9 cellular contexts compared by ENCODE assay signal in genomic region chr3:48656841-48657281, GRCh38. TPM values are rescaled to one million over a fixed set of nuclear protein-coding genes. Genes with fewer than 3 reads are reported as not detected.
DNase-seq lines count a peak whose midpoint lies in the region; ATAC-seq, FAIRE-seq and TF ChIP-seq lines count a peak whose summit lies in the region.
"Had no signal": no experiment of that assay in that cellular context is flagged by ENCODE, and none has a peak within 500 bp of the region (broad histone marks: within the 10 kb centered on the region; RNA-seq: fewer than 3 reads in every experiment).

No MANE protein-coding gene starts in this region.

- intact Hi-C loops in PC-9 (cut with micrococcal nuclease; ENCODE audit: unreplicated experiment), result no loop called here

- H3K9me1 ChIP-seq in keratinocyte (ENCODE audit: control insufficient read depth, extremely low read depth, insufficient read depth, low read length), result no peaks in the 10 kb centered on the region

- peaks cover 10% of the 10 kb centered on the region; the same call in 1 of the 2 replicates for H3K27me3 ChIP-seq in HUES6 (ENCODE audit: control insufficient read depth, insufficient read depth, low read length)
- peaks cover 15% of the 10 kb centered on the region for H3K27me3 ChIP-seq in keratinocyte (ENCODE audit: control insufficient read depth, extremely low read depth, insufficient read depth, low read length)
- no peaks in the 10 kb centered on the region for H3K27me3 ChIP-seq in PC-9 (ENCODE audit: insufficient read depth, low read depth)

- H3K9ac ChIP-seq in HUES6 (ENCODE audit: low read length), result no peak overlapping the region
- no peak overlapping the region for H3K9ac ChIP-seq in keratinocyte (ENCODE audit: control insufficient read depth, extremely low read depth, insufficient read depth, low read length)

- DNase-seq in activated CD8-positive, alpha-beta memory T cell treated with anti-CD3 and anti-CD28 coated beads, Interleukin-2, amount 50 U/mL, for 48 hours, result peak; percentile 65
- DNase-seq in keratinocyte (ENCODE audit: low read depth, low spot score), result no peak
- DNase-seq in stimulated activated naive CD4-positive, alpha-beta T cell (lab: John Stamatoyannopoulos, UW), result peak in 4 of 6 experiments; percentile 15 to 42 (median 24)
- no peak for DNase-seq in HUDEP-2 (lab: John Stamatoyannopoulos, UW; ENCODE audit: unreplicated experiment in 76 of 76)
- no peak for DNase-seq in PC-9
- DNase-seq in GDM1 (lab: John Stamatoyannopoulos, UW), result no peak
- DNase-seq: NCI-H2171 treated with DMSO at 0.1 percent for 48 hours had no signal

- dilution Hi-C loops in keratinocyte (cut with MboI; ENCODE audit: extremely low pct_ligation_motif_present, low sequenced_read_pairs), result no loop called here

- peaks cover 50% of the 10 kb centered on the region for H3K36me3 ChIP-seq in HUES6 (ENCODE audit: control insufficient read depth, insufficient read depth, low read length)
- no peaks in the 10 kb centered on the region for H3K36me3 ChIP-seq in keratinocyte (ENCODE audit: control insufficient read depth in 2 of 2, extremely low read depth in 1 of 2, insufficient read depth in 2 of 2, low read length in 2 of 2)
- no peaks in the 10 kb centered on the region for H3K36me3 ChIP-seq in PC-9 (ENCODE audit: low read depth)

- H2AFZ ChIP-seq in keratinocyte (ENCODE audit: control insufficient read depth, low read length) (peak overlapping the region; percentile 48), PC-9 (no peak overlapping the region)

- H3K9me2 ChIP-seq in PC-9 (ENCODE audit: insufficient read depth), result no peaks in the 10 kb centered on the region

- no peaks in the 10 kb centered on the region for H3F3A ChIP-seq in PC-9 (ENCODE audit: insufficient read depth, low read depth)

- peak overlapping the region; percentile 67 for H3K4me2 ChIP-seq in keratinocyte (ENCODE audit: control insufficient read depth, extremely low read depth, insufficient read depth, low read depth, low read length)
- H3K4me2 ChIP-seq in PC-9, result no peak overlapping the region

- CTCF ChIA-PET in PC-9 (lab: Charles Lee), result no interaction called here

- no peaks in the 10 kb centered on the region for H4K20me1 ChIP-seq in keratinocyte (ENCODE audit: control insufficient read depth, extremely low read depth, insufficient read depth, low read length)
- no peaks in the 10 kb centered on the region for H4K20me1 ChIP-seq in PC-9 (ENCODE audit: insufficient read depth)

- H3K9me3 ChIP-seq in HUES6 (ENCODE audit: control insufficient read depth, insufficient read depth, low read depth, low read length) (no peaks in the 10 kb centered on the region), keratinocyte (ENCODE audit: control insufficient read depth, low read depth, low read length) (no peaks in the 10 kb centered on the region), PC-9 (ENCODE audit: insufficient read depth, low read depth) (no peaks in the 10 kb centered on the region; the same call in 1 of the 2 replicates)

- TF ChIP-seq CTCF in keratinocyte (optimal IDR thresholded peaks at IDR 0.05 in 1 of 3, IDR thresholded peaks at IDR 0.05 in 1 of 3, conservative IDR thresholded peaks at IDR 0.05 in 1 of 3; ENCODE audit: extremely low read depth in 1 of 3, insufficient read depth in 2 of 3, low read length in 3 of 3), result no peak
- TF ChIP-seq CTCF in PC-9 (conservative IDR thresholded peaks at IDR 0.05), result no peak

- H3K79me2 ChIP-seq in keratinocyte (ENCODE audit: control insufficient read depth, insufficient read depth, low read length) (no peaks in the 10 kb centered on the region), PC-9 (ENCODE audit: low read depth) (no peaks in the 10 kb centered on the region)

- H3K4me3 ChIP-seq in HUES6 (ENCODE audit: low read depth, low read length), result peak overlapping the region; percentile 62
- H3K4me3 ChIP-seq in keratinocyte (ENCODE audit: control insufficient read depth in 2 of 3, extremely low read depth in 1 of 3, insufficient read depth in 2 of 3, low read depth in 1 of 3, low read length in 3 of 3), result peak overlapping the region in 2 of 3 experiments; percentile 32 to 60
- H3K4me3 ChIP-seq in PC-9, result no peak overlapping the region

- no peak for FAIRE-seq in keratinocyte (lab: Jason Lieb, UNC)

- BruUV-seq in PC-9 (replicated peaks; lab: Mats Ljungman, UMichigan), result no TSS peak

- ATAC-seq in HG02870 (IDR thresholded peaks at IDR 0.05; ENCODE audit: unreplicated experiment), result no peak

- H3K27ac ChIP-seq in HUES6 (ENCODE audit: low read depth, low read length), result no peak overlapping the region
- no peak overlapping the region for H3K27ac ChIP-seq in keratinocyte (ENCODE audit: control insufficient read depth, insufficient read depth, low read length)
- no peak overlapping the region for H3K27ac ChIP-seq in PC-9

- POLR2A ChIA-PET in PC-9 (lab: Charles Lee; ENCODE audit: unreplicated experiment), result no interaction called here

- H3K4me1 ChIP-seq in HUES6 (ENCODE audit: control insufficient read depth, insufficient read depth, low read length), result peaks cover 11% of the 10 kb centered on the region
- peaks cover 4% of the 10 kb centered on the region for H3K4me1 ChIP-seq in keratinocyte (ENCODE audit: control insufficient read depth, extremely low read depth, insufficient read depth, low read length)
- no peaks in the 10 kb centered on the region for H3K4me1 ChIP-seq in PC-9 (replicated peaks; ENCODE audit: insufficient read depth)

RNA-seq across cellular contexts. Expression of gene CELSR3, which starts 5.8 kb away (rescaled TPM):
- 0.25 to 0.53 TPM (median 0.31 TPM) in 3 replicates for polyA plus RNA-seq in keratinocyte
- 0.62 TPM for polyA plus RNA-seq in keratinocyte (2011; ENCODE audit: low read depth)
- 0.12 and 0.19 TPM in 2 replicates for polyA plus RNA-seq in keratinocyte (2011; cell fraction: cytosol; rRNA removed)
- 2.4 and 3.1 TPM in 2 replicates for polyA plus RNA-seq in keratinocyte (2011; cell fraction: nucleus; rRNA removed)
- polyA plus RNA-seq in keratinocyte (2012; ENCODE audit: low replicate concordance), result 0.55 and 1.2 TPM in 2 replicates
- polyA minus RNA-seq in keratinocyte, result 1.2 to 1.3 TPM (median 1.3 TPM) in 3 replicates
- polyA minus RNA-seq in keratinocyte (2011; cell fraction: cytosol; rRNA and poly(A)+ RNA removed), result 0.96 TPM
- polyA minus RNA-seq in keratinocyte (2011; cell fraction: nucleus; rRNA and poly(A)+ RNA removed), result 4.6 and 5.0 TPM in 2 replicates
- 9.9 and 11.6 TPM in 2 replicates for total RNA-seq in PC-9 (2021)

RNA-seq across cellular contexts. Expression of gene SLC26A6, which starts 21.6 kb away (rescaled TPM):
- 24.9 to 35.7 TPM (median 34.5 TPM) in 3 replicates for polyA plus RNA-seq in keratinocyte
- 9.8 TPM for polyA plus RNA-seq in keratinocyte (2011; ENCODE audit: low read depth)
- 9.3 and 10.9 TPM in 2 replicates for polyA plus RNA-seq in keratinocyte (2011; cell fraction: cytosol; rRNA removed)
- polyA plus RNA-seq in keratinocyte (2011; cell fraction: nucleus; rRNA removed), result 211 and 227 TPM in 2 replicates
- 18.3 and 28.4 TPM in 2 replicates for polyA plus RNA-seq in keratinocyte (2012; ENCODE audit: low replicate concordance)
- 47.0 to 112 TPM (median 58.5 TPM) in 3 replicates for polyA minus RNA-seq in keratinocyte
- polyA minus RNA-seq in keratinocyte (2011; cell fraction: cytosol; rRNA and poly(A)+ RNA removed), result 34.1 TPM
- polyA minus RNA-seq in keratinocyte (2011; cell fraction: nucleus; rRNA and poly(A)+ RNA removed), result 59.0 and 61.0 TPM in 2 replicates
- total RNA-seq in PC-9 (2021), result 16.5 and 18.7 TPM in 2 replicates

RNA-seq across cellular contexts. Expression of gene NCKIPSD, which starts 28.9 kb away (rescaled TPM):
- 9.8 to 15.8 TPM (median 10.5 TPM) in 3 replicates for polyA plus RNA-seq in keratinocyte
- 5.3 TPM for polyA plus RNA-seq in keratinocyte (2011; ENCODE audit: low read depth)
- polyA plus RNA-seq in keratinocyte (2011; cell fraction: cytosol; rRNA removed), result 9.6 and 14.7 TPM in 2 replicates
- polyA plus RNA-seq in keratinocyte (2011; cell fraction: nucleus; rRNA removed), result 19.2 and 24.2 TPM in 2 replicates
- 11.4 and 14.6 TPM in 2 replicates for polyA plus RNA-seq in keratinocyte (2012; ENCODE audit: low replicate concordance)
- 15.0 to 44.8 TPM (median 21.1 TPM) in 3 replicates for polyA minus RNA-seq in keratinocyte
- polyA minus RNA-seq in keratinocyte (2011; cell fraction: cytosol; rRNA and poly(A)+ RNA removed), result 14.8 TPM
- polyA minus RNA-seq in keratinocyte (2011; cell fraction: nucleus; rRNA and poly(A)+ RNA removed), result 9.7 and 13.3 TPM in 2 replicates
- 40.0 and 53.3 TPM in 2 replicates for total RNA-seq in PC-9 (2021)

RNA-seq across cellular contexts. Expression of gene TMEM89, which starts 35.3 kb away (rescaled TPM):
- not detected in 3 replicates for polyA plus RNA-seq in keratinocyte
- not detected for polyA plus RNA-seq in keratinocyte (2011; ENCODE audit: low read depth)
- polyA plus RNA-seq in keratinocyte (2011; cell fraction: cytosol; rRNA removed), result not detected in 2 replicates
- polyA plus RNA-seq in keratinocyte (2011; cell fraction: nucleus; rRNA removed), result not detected in 2 replicates
- not detected in 2 replicates for polyA plus RNA-seq in keratinocyte (2012; ENCODE audit: low replicate concordance)
- polyA minus RNA-seq in keratinocyte, result not detected in 3 replicates
- not detected for polyA minus RNA-seq in keratinocyte (2011; cell fraction: cytosol; rRNA and poly(A)+ RNA removed)
- not detected in 2 replicates for polyA minus RNA-seq in keratinocyte (2011; cell fraction: nucleus; rRNA and poly(A)+ RNA removed)
- not detected in 2 replicates for total RNA-seq in PC-9 (2021)

RNA-seq across cellular contexts. Expression of gene UQCRC1, which starts 47.4 kb away (rescaled TPM):
- 417 to 473 TPM (median 440 TPM) in 3 replicates for polyA plus RNA-seq in keratinocyte
- polyA plus RNA-seq in keratinocyte (2011; ENCODE audit: low read depth), result 116 TPM
- 435 and 457 TPM in 2 replicates for polyA plus RNA-seq in keratinocyte (2011; cell fraction: cytosol; rRNA removed)
- 347 and 457 TPM in 2 replicates for polyA plus RNA-seq in keratinocyte (2011; cell fraction: nucleus; rRNA removed)
- 227 and 358 TPM in 2 replicates for polyA plus RNA-seq in keratinocyte (2012; ENCODE audit: low replicate concordance)
- polyA minus RNA-seq in keratinocyte, result 852 to 1,082 TPM (median 1,028 TPM) in 3 replicates
- 505 TPM for polyA minus RNA-seq in keratinocyte (2011; cell fraction: cytosol; rRNA and poly(A)+ RNA removed)
- 208 and 270 TPM in 2 replicates for polyA minus RNA-seq in keratinocyte (2011; cell fraction: nucleus; rRNA and poly(A)+ RNA removed)
- total RNA-seq in PC-9 (2021), result 255 and 264 TPM in 2 replicates

Comparison
In these comparisons a context has a peak if more than half of its experiments do, and no peak if none do; other contexts are left out.
1. DNase-seq: peak in activated CD8-positive, alpha-beta memory T cell treated with anti-CD3 and anti-CD28 coated beads, Interleukin-2, amount 50 U/mL, for 48 hours (single experiment) and stimulated activated naive CD4-positive, alpha-beta T cell (4 of 6); none in keratinocyte (single experiment), HUDEP-2 (0 of 76), PC-9 (0 of 2) and GDM1 (single experiment).